13 cellular contexts compared by ENCODE assay signal in genomic region chr2:232887171-232887850, GRCh38. TPM values are rescaled to one million over a fixed set of nuclear protein-coding genes. Genes with fewer than 3 reads are reported as not detected.
DNase-seq lines count a peak whose midpoint lies in the region; ATAC-seq and TF ChIP-seq lines count a peak whose summit lies in the region.
"Had no signal": no experiment of that assay in that cellular context is flagged by ENCODE, and none has a peak within 500 bp of the region (broad histone marks: within the 10 kb centered on the region; RNA-seq: fewer than 3 reads in every experiment).

No MANE protein-coding gene starts in this region.

- H2BK5ac ChIP-seq in H9 (ENCODE audit: insufficient read length, low read length) (no peak overlapping the region), mesendoderm (ENCODE audit: low read length) (no peak overlapping the region)

- H3K23ac ChIP-seq in H9 (ENCODE audit: insufficient read length, low read depth, low read length) (no peak overlapping the region), mesendoderm (ENCODE audit: low read length) (no peak overlapping the region)

- no peaks in the 10 kb centered on the region; a peak in 2 of 7 replicates for H3K36me3 Mint-ChIP-seq in H9 (ENCODE audit: insufficient read depth in 1 of 3, low read depth in 3 of 3)
- H3K36me3 Mint-ChIP-seq: memory B cell had no signal

- H4K20me1 ChIP-seq in H9 (ENCODE audit: control insufficient read depth, insufficient read depth, insufficient read length) (no peaks in the 10 kb centered on the region), smooth muscle cell (ENCODE audit: low read depth) (no peaks in the 10 kb centered on the region)

- peaks cover 0 to 2% of the 10 kb centered on the region in 2 experiments; a peak in 2 of 5 replicates for H3K9me3 Mint-ChIP-seq in H9
- H3K9me3 Mint-ChIP-seq: CD4-positive, alpha-beta T cell; memory B cell had no signal

- H3K4ac ChIP-seq in H9 (ENCODE audit: low read depth, low read length): no peak overlapping the region
- H3K4ac ChIP-seq in mesendoderm (ENCODE audit: low read depth, low read length): no peak overlapping the region

- no peak for ATAC-seq in lower lobe of right lung
- ATAC-seq in GM18519 (IDR thresholded peaks at IDR 0.05; ENCODE audit: low FRiP score, unreplicated experiment): no peak

- H3K4me2 ChIP-seq in H9 (ENCODE audit: insufficient read depth, insufficient read length, low read length) (no peak overlapping the region), mesendoderm (ENCODE audit: low read length) (no peak overlapping the region), smooth muscle cell (no peak overlapping the region)

- H3F3A ChIP-seq in smooth muscle cell (ENCODE audit: low read depth): no peaks in the 10 kb centered on the region

- DNase-seq in AG10803 (ENCODE audit: low read depth) (no peak), H9 (peak; percentile 58), caudate nucleus (lab: John Stamatoyannopoulos, UW) (no peak), mesendoderm (peak; percentile 55), lower lobe of right lung (no peak), smooth muscle cell (lab: John Stamatoyannopoulos, UW; ENCODE audit: unreplicated experiment) (no peak), NCI-H748 treated with DMSO at 0.1 percent for 48 hours (lab: John Stamatoyannopoulos, UW) (no peak)
- DNase-seq: CD4-positive, alpha-beta T cell; hippocampal formation; NCI-H446; stimulated activated naive CD4-positive, alpha-beta T cell treated with Interleukin-2 at 50 U/mL for 16 hours had no signal

- H2AK5ac ChIP-seq in H9 (ENCODE audit: insufficient read length, low read length) (no peak overlapping the region), mesendoderm (ENCODE audit: low read length) (no peak overlapping the region)

- WGBS in H9 (ENCODE audit: extremely low coverage, insufficient read length, low lambda C conversion rate): no CpG with 5 or more reads among the region's 15 CpGs
- no CpG with 5 or more reads among the region's 15 CpGs for WGBS in mesendoderm (ENCODE audit: extremely low coverage, insufficient coverage, low lambda C conversion rate)
- WGBS in smooth muscle cell (ENCODE audit: low lambda C conversion rate): 81% methylated on average over 15 of the region's 15 CpGs

- H3K18ac ChIP-seq in H9 (ENCODE audit: insufficient read length, low read depth, low read length): no peak overlapping the region
- no peak overlapping the region for H3K18ac ChIP-seq in mesendoderm (ENCODE audit: low read length)

- no peaks in the 10 kb centered on the region for H3K23me2 ChIP-seq in H9 (ENCODE audit: insufficient read length, low read depth, low read length, poor library complexity, severe bottlenecking)

- H3T11ph ChIP-seq in H9 (ENCODE audit: low read length): no peak overlapping the region

- no peak overlapping the region for H4K8ac ChIP-seq in H9 (replicated peaks; ENCODE audit: insufficient read length, low read depth, low read length)
- H4K8ac ChIP-seq in mesendoderm (ENCODE audit: low read depth, low read length): no peak overlapping the region

- H2AFZ ChIP-seq in H9 (ENCODE audit: low read length) (no peak overlapping the region), smooth muscle cell (ENCODE audit: low read depth) (no peak overlapping the region)

- H4K5ac ChIP-seq in H9 (ENCODE audit: insufficient read length, low read depth, low read length) (no peak overlapping the region), mesendoderm (ENCODE audit: low read length) (no peak overlapping the region)

- H3K9ac ChIP-seq in H9 (ENCODE audit: extremely low read depth, insufficient read length, low read length) (no peak overlapping the region), mesendoderm (ENCODE audit: low read length) (no peak overlapping the region), smooth muscle cell (ENCODE audit: low read depth) (no peak overlapping the region)

- peaks cover 25% of the 10 kb centered on the region for H3K27me3 Mint-ChIP-seq in H9 (ENCODE audit: low read depth)

- no peak overlapping the region for H3K14ac ChIP-seq in H9 (ENCODE audit: insufficient read depth, low read length)

- H3K27me3 ChIP-seq in H9 (ENCODE audit: insufficient read depth, low read length): no peaks in the 10 kb centered on the region
- no peaks in the 10 kb centered on the region for H3K27me3 ChIP-seq in mesendoderm (ENCODE audit: insufficient read depth, low read length, poor library complexity)
- H3K27me3 ChIP-seq in lower lobe of right lung (ENCODE audit: low read depth): peaks cover 8% of the 10 kb centered on the region
- no peaks in the 10 kb centered on the region for H3K27me3 ChIP-seq in smooth muscle cell (ENCODE audit: low read depth)

- H2BK120ac ChIP-seq in H9 (ENCODE audit: low read depth, low read length, poor library complexity, severe bottlenecking) (no peak overlapping the region), mesendoderm (ENCODE audit: low read depth, low read length) (no peak overlapping the region)

- no peak overlapping the region for H3K56ac ChIP-seq in H9 (ENCODE audit: insufficient read length, low read depth, low read length)
- H3K56ac ChIP-seq in mesendoderm (ENCODE audit: low read length): no peak overlapping the region

- H3K36me3 ChIP-seq in mesendoderm (ENCODE audit: control insufficient read depth, insufficient read depth, low read length) (no peaks in the 10 kb centered on the region), lower lobe of right lung (no peaks in the 10 kb centered on the region), smooth muscle cell (ENCODE audit: low read depth) (no peaks in the 10 kb centered on the region)

- H3K79me1 ChIP-seq in H9 (ENCODE audit: insufficient read depth, low read depth, low read length, poor library complexity, severe bottlenecking) (no peaks in the 10 kb centered on the region), mesendoderm (ENCODE audit: low read length) (no peaks in the 10 kb centered on the region)

- H3K27ac ChIP-seq in H9 (ENCODE audit: insufficient read length, low read depth, low read length) (no peak overlapping the region), caudate nucleus (ENCODE audit: low read depth, low read length) (peak overlapping the region; percentile 24), mesendoderm (ENCODE audit: low read depth, low read length) (no peak overlapping the region), lower lobe of right lung (no peak overlapping the region), smooth muscle cell (ENCODE audit: low read depth) (no peak overlapping the region)

- peak; percentile 21 for TF ChIP-seq CTCF in AG10803 (conservative IDR thresholded peaks at IDR 0.05; ENCODE audit: low read length)
- TF ChIP-seq CTCF in H9 (conservative IDR thresholded peaks at IDR 0.05): peak; percentile 56
- TF ChIP-seq CTCF in lower lobe of right lung (IDR thresholded peaks at IDR 0.05): no peak
- TF ChIP-seq CTCF in smooth muscle cell (IDR thresholded peaks at IDR 0.05; ENCODE audit: borderline replicate concordance, insufficient read depth, poor library complexity, severe bottlenecking): no peak

- H4K91ac ChIP-seq in H9 (ENCODE audit: insufficient read length, low read depth, low read length): no peak overlapping the region

- intact Hi-C loops in lower lobe of right lung (cut with DNase I): no loop called here

- no peak overlapping the region; a peak in 1 of 5 replicates for H3K4me3 Mint-ChIP-seq in H9
- H3K4me3 Mint-ChIP-seq: CD4-positive, alpha-beta T cell; memory B cell had no signal

- H2BK20ac ChIP-seq in H9 (ENCODE audit: low read depth, low read length, poor library complexity, severe bottlenecking): no peak overlapping the region

- H3K79me2 ChIP-seq in H9 (ENCODE audit: insufficient read depth, low read length): no peaks in the 10 kb centered on the region
- no peaks in the 10 kb centered on the region for H3K79me2 ChIP-seq in mesendoderm (ENCODE audit: control insufficient read depth, insufficient read depth, low read length)
- H3K79me2 ChIP-seq in smooth muscle cell (ENCODE audit: low read depth): no peaks in the 10 kb centered on the region

- H3K4me3 ChIP-seq in AG10803 (ENCODE audit: low read length): no peak overlapping the region
- H3K4me3 ChIP-seq in mesendoderm (ENCODE audit: low read length): no peak overlapping the region
- H3K4me3 ChIP-seq in lower lobe of right lung: no peak overlapping the region
- no peak overlapping the region for H3K4me3 ChIP-seq in smooth muscle cell

- H2BK12ac ChIP-seq in H9 (ENCODE audit: insufficient read length, low read depth, low read length): no peak overlapping the region

- H3K4me1 ChIP-seq in H9 (ENCODE audit: insufficient read depth, low read length) (no peaks in the 10 kb centered on the region; the same call in 1 of the 2 replicates), mesendoderm (ENCODE audit: control insufficient read depth, low read depth, low read length) (no peaks in the 10 kb centered on the region), lower lobe of right lung (no peaks in the 10 kb centered on the region), smooth muscle cell (ENCODE audit: low read depth) (no peaks in the 10 kb centered on the region)

- no peaks in the 10 kb centered on the region for H3K9me3 ChIP-seq in H9 (ENCODE audit: control insufficient read depth, low read depth, low read length)
- no peaks in the 10 kb centered on the region for H3K9me3 ChIP-seq in lower lobe of right lung
- no peaks in the 10 kb centered on the region for H3K9me3 ChIP-seq in smooth muscle cell (replicated peaks; ENCODE audit: low read depth)

- peaks cover 19 to 23% of the 10 kb centered on the region in 2 experiments for H3K4me1 Mint-ChIP-seq in H9

- H2BK15ac ChIP-seq in H9 (ENCODE audit: low read depth, low read length) (no peak overlapping the region), mesendoderm (replicated peaks; ENCODE audit: low read depth) (no peak overlapping the region)

- H3K27ac Mint-ChIP-seq in H9: peak overlapping the region in 1 of 3 experiments; percentile 71; a peak in 3 of 7 replicates
- H3K27ac Mint-ChIP-seq: CD4-positive, alpha-beta T cell; memory B cell had no signal

RNA-seq across cellular contexts. Expression of gene SNORC, which starts 17.2 kb away (rescaled TPM):
- 0.61 and 1.1 TPM in 2 replicates for total RNA-seq in H9 (2021)
- 0.86 TPM for polyA plus RNA-seq in mesendoderm (2013, experiment 1 of 2)
- 0.46 TPM for polyA plus RNA-seq in mesendoderm (2013, experiment 2 of 2)
- 0.53 TPM for total RNA-seq in lower lobe of right lung
- total RNA-seq in smooth muscle cell: 0.13 and 0.18 TPM in 2 replicates
- polyA plus RNA-seq in smooth muscle cell: 0.78 and 1.2 TPM in 2 replicates

Comparison
In these comparisons a context has a peak if more than half of its experiments do, and no peak if none do; other contexts are left out.
1. DNase-seq: peak in H9 (single experiment) and mesendoderm (single experiment); none in AG10803 (single experiment), caudate nucleus (0 of 61), lower lobe of right lung (single experiment), smooth muscle cell (single experiment) and NCI-H748 treated with DMSO at 0.1 percent for 48 hours (single experiment).
2. CTCF ChIP-seq: peak in AG10803 (single experiment) and H9 (single experiment); none in lower lobe of right lung (single experiment) and smooth muscle cell (single experiment).